Comparison of ENCODE assay signal across 21 cellular contexts in genomic region chr6:2026133-2026532, GRCh38.
A peak's percentile ranks its signal among the peaks of the same experiment; 100 is the strongest.
DNase-seq lines count a peak whose midpoint lies in the region; ATAC-seq and TF ChIP-seq lines count a peak whose summit lies in the region.
"Had no signal": no experiment of that assay in that cellular context is flagged by ENCODE, and none has a peak within 500 bp of the region (broad histone marks: within the 10 kb centered on the region; RNA-seq: fewer than 3 reads in every experiment).

No MANE protein-coding gene starts in this region.

- peaks cover 0 to 5% of the 10 kb centered on the region in 2 donors for H3K36me3 Mint-ChIP-seq in activated naive CD4-positive, alpha-beta T cell treated with anti-CD3 and anti-CD28 coated beads, Interleukin-2, amount 50 U/mL, for 72 hours

- no peak overlapping the region for H3K9ac ChIP-seq in neural cell (ENCODE audit: low read length)

- peak; percentile 32 for DNase-seq in A673 (ENCODE audit: low spot score)
- DNase-seq in M059J (ENCODE audit: low read depth): peak; percentile 28
- peak; percentile 29 for DNase-seq in astrocyte of the spinal cord (ENCODE audit: low read depth, low spot score)
- DNase-seq in activated CD4-positive, CD25-positive, alpha-beta regulatory T cell treated with anti-CD3 and anti-CD28 coated beads, Interleukin-2, amount 50 U/mL, for 72 hours: no peak
- no peak for DNase-seq in activated naive CD4-positive, alpha-beta T cell treated with anti-CD3 and anti-CD28 coated beads, Interleukin-2, amount 50 U/mL, for 72 hours (ENCODE audit: low spot score in 2 of 2)
- DNase-seq in stimulated activated CD4-positive, alpha-beta T cell treated with anti-CD3 and anti-CD28 coated beads, Interleukin-1b, Interleukin-23, amount 100 ng/mL, for 48 hours: no peak
- DNase-seq: DMS53, EL, GF-D8, HFFc6, Kasumi-1, MG63, NCI-H187, NCI-H2107, NCI-H2227 treated with DMSO at 0.1 percent for 48 hours, NCI-H510A treated with DMSO at 0.1 percent for 48 hours, NCI-H774, Peyer's patch had no signal

- no peaks in the 10 kb centered on the region for H3K36me3 ChIP-seq in A673 (ENCODE audit: insufficient read depth, low read length, poor library complexity, severe bottlenecking)
- no peaks in the 10 kb centered on the region for H3K36me3 ChIP-seq in neural cell (ENCODE audit: insufficient read depth, low read length)
- H3K36me3 ChIP-seq: MG63, Peyer's patch had no signal

- no peaks in the 10 kb centered on the region for H3K9me3 Mint-ChIP-seq in activated naive CD4-positive, alpha-beta T cell treated with anti-CD3 and anti-CD28 coated beads, Interleukin-2, amount 50 U/mL, for 72 hours
- H3K9me3 Mint-ChIP-seq: HFFc6 had no signal

- CTCF ChIA-PET in A673 (lab: Charles Lee): no interaction called here

- in situ Hi-C loops in astrocyte of the spinal cord (cut with HindIII; ENCODE audit: low sequenced_read_pairs): no loop called here

- H3K27ac ChIP-seq in A673 (ENCODE audit: low read depth, low read length, poor library complexity, severe bottlenecking): no peak overlapping the region
- no peak overlapping the region for H3K27ac ChIP-seq in neural cell (ENCODE audit: low read length)
- H3K27ac ChIP-seq: C4-2B, Peyer's patch had no signal

- H3K4me2 ChIP-seq in neural cell (ENCODE audit: low read length): no peak overlapping the region

- no peaks in the 10 kb centered on the region for H3K79me2 ChIP-seq in neural cell (replicated peaks; ENCODE audit: insufficient read depth, low read length)

- no peak overlapping the region for H2AFZ ChIP-seq in neural cell (ENCODE audit: low read depth, low read length)

- H3K27me3 ChIP-seq in A673 (replicated peaks; ENCODE audit: insufficient read depth, low read depth, low read length, poor library complexity) (peaks cover 6% of the 10 kb centered on the region), neural cell (ENCODE audit: insufficient read depth, low read depth, low read length) (no peaks in the 10 kb centered on the region)
- H3K27me3 ChIP-seq: MG63, Peyer's patch had no signal

- intact Hi-C loops in A673 (cut with micrococcal nuclease; ENCODE audit: unreplicated experiment): no loop called here

- POLR2A ChIA-PET in A673 (lab: Charles Lee; ENCODE audit: low non-redundant PET): no interaction called here

- no TSS peak for BruUV-seq in A673 (replicated peaks; lab: Mats Ljungman, UMichigan)

- H3K9me2 ChIP-seq in neural cell (ENCODE audit: insufficient read depth, low read length): no peaks in the 10 kb centered on the region

- peak; percentile 18 for TF ChIP-seq EP300 in neural cell (conservative IDR thresholded peaks at IDR 0.05; ENCODE audit: poor library complexity, severe bottlenecking)

- no peak overlapping the region for H3K27ac Mint-ChIP-seq in activated naive CD4-positive, alpha-beta T cell treated with anti-CD3 and anti-CD28 coated beads, Interleukin-2, amount 50 U/mL, for 72 hours
- H3K27ac Mint-ChIP-seq: HFFc6 had no signal

- no peak for ATAC-seq in activated naive CD4-positive, alpha-beta T cell treated with anti-CD3 and anti-CD28 coated beads, Interleukin-2, amount 50 U/mL, for 72 hours
- ATAC-seq: SK-N-SH treated with all-trans-retinoic acid at 6 μM for 48 hours had no signal

- H3K4me1 ChIP-seq in A673 (ENCODE audit: insufficient read depth, low read length, poor library complexity, severe bottlenecking): peaks cover 59% of the 10 kb centered on the region

- no peak for TF ChIP-seq RAD21 in neural cell (conservative IDR thresholded peaks at IDR 0.05)

- H3K4me3 ChIP-seq in A673 (ENCODE audit: low read depth, low read length, poor library complexity, severe bottlenecking): no peak overlapping the region
- no peak overlapping the region for H3K4me3 ChIP-seq in astrocyte of the spinal cord (ENCODE audit: low read depth, low read length)
- no peak overlapping the region for H3K4me3 ChIP-seq in neural cell (ENCODE audit: low read length)
- H3K4me3 ChIP-seq: MG63, Peyer's patch had no signal

- no peaks in the 10 kb centered on the region for H4K20me1 ChIP-seq in neural cell (ENCODE audit: insufficient read depth)

- no peaks in the 10 kb centered on the region for H3F3A ChIP-seq in neural cell (ENCODE audit: insufficient read depth, low read length, poor library complexity, severe bottlenecking)

- H3K9me3 ChIP-seq in A673 (ENCODE audit: low read depth, low read length, poor library complexity, severe bottlenecking) (no peaks in the 10 kb centered on the region), neural cell (ENCODE audit: low read length) (no peaks in the 10 kb centered on the region)
- H3K9me3 ChIP-seq: MG63, Peyer's patch had no signal

- no peak for TF ChIP-seq CTCF in A673 (conservative IDR thresholded peaks at IDR 0.05; ENCODE audit: low read depth, low read length)
- no peak for TF ChIP-seq CTCF in astrocyte of the spinal cord (IDR thresholded peaks at IDR 0.05; ENCODE audit: low read depth, low read length)
- no peak for TF ChIP-seq CTCF in neural cell (IDR thresholded peaks at IDR 0.05; ENCODE audit: poor library complexity, severe bottlenecking)

TF ChIP-seq in neural cell, 6 proteins besides CTCF, POLR2A, EP300 and RAD21:
- no peak for TF ChIP-seq TAF1 (IDR thresholded peaks at IDR 0.05; ENCODE audit: low read depth)
- TF ChIP-seq MXI1 (conservative IDR thresholded peaks at IDR 0.05; ENCODE audit: poor library complexity, severe bottlenecking): no peak
- TF ChIP-seq REST (IDR thresholded peaks at IDR 0.05; ENCODE audit: borderline replicate concordance): peak; percentile 21
- TF ChIP-seq EZH2 (IDR thresholded peaks at IDR 0.05; ENCODE audit: borderline replicate concordance, insufficient read depth, low read length, poor library complexity, severe bottlenecking): no peak
- TF ChIP-seq POLR2AphosphoS5 (IDR thresholded peaks at IDR 0.05): no peak

Comparison
In these comparisons a context has a peak if more than half of its experiments do, and no peak if none do; other contexts are left out.
1. DNase-seq: peak in A673 (single experiment), M059J (single experiment) and astrocyte of the spinal cord (single experiment); none in activated CD4-positive, CD25-positive, alpha-beta regulatory T cell treated with anti-CD3 and anti-CD28 coated beads, Interleukin-2, amount 50 U/mL, for 72 hours (single experiment), activated naive CD4-positive, alpha-beta T cell treated with anti-CD3 and anti-CD28 coated beads, Interleukin-2, amount 50 U/mL, for 72 hours (0 of 2) and stimulated activated CD4-positive, alpha-beta T cell treated with anti-CD3 and anti-CD28 coated beads, Interleukin-1b, Interleukin-23, amount 100 ng/mL, for 48 hours (single experiment).